Comparison of ENCODE assay signal across 1 cellular context in genomic region chr17:81043725-81044427, GRCh38.
TF ChIP-seq lines count a peak whose summit lies in the region.

No MANE protein-coding gene starts in this region.

TF ChIP-seq in Ishikawa, 13 proteins besides CTCF, POLR2A, EP300 and RAD21 (continued from another document):
- no peak for TF ChIP-seq CREB1 (IDR thresholded peaks at IDR 0.05; ENCODE audit: low read depth)
- TF ChIP-seq TAF1 (IDR thresholded peaks at IDR 0.05; ENCODE audit: low read depth), result no peak
TF ChIP-seq in Ishikawa: peak in this region for 5.
